ENCODE assay signal across 1 cellular context in the genomic region with DNA sequence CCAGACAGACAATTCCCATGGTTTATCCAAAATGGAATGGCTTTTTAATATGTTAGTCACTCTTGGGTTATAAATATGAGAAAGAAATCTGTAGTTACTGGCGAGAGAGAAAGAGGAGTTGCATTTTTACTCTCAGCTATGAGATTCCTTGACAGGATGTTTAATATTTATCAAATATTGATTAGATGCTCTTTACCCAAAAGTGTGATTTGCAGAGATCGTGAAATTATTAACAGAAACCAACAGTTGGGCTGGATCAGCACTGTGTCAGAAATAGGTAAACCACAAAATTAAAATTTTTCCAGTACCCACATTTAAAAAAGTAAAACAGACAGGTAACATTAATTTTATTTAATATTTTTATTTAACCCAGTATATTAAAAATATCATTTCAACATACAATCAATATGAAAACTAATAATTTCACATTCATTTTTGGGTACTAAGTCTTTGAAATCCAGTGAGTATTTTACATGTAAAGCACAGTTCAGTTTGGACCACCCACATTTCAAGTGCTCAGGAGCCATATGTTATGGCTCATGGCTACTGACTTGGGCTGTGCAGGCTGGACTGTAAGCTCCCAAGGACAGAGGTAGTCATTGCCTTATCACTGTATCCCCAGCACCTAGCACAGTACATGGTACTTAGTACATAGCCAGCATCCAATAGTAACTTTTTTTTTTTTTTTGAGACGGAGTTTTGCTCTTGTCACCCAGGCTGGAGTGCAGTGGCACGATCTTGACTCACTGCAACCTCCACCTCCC.
TF ChIP-seq lines count a peak whose summit lies in the region.

No MANE protein-coding gene starts in this region.

TF ChIP-seq in GM23338, 12 proteins besides CTCF, POLR2A, EP300 and RAD21 (continued from another document):
- no peak for TF ChIP-seq ZNF462 (CRISPR knock-in tag; IDR thresholded peaks at IDR 0.05)
- TF ChIP-seq JUNB (IDR thresholded peaks at IDR 0.05; ENCODE audit: unreplicated experiment) = no peak
